In the genomic region with DNA sequence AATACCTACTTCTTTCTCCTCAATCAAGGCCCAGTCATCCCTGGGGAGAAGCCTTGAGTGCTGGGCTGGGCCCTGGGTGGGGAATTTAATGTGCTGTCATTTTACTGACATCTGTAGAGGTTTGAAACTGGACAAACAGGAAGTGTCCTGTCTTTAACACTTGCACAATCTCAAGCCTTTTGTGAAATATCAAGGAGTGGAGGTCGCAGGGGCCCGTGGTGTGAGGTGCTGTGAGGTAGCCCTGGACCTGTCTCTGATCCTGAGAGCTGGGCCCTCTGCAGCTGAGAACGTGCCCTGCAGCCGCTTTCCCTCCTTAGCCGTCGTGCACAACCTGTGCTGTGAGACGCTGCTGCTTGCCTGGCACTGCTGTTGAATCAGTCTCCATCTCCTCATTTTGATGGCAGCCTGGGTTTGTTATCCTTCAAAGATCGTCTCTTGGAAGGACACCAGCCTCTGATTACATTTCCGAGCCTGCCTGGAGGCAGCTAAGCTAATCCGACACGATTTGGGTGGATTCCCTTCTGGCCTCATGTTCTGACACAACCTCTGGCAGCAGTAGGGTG, we compare ENCODE assay signal across 1 cellular context.
A peak's percentile ranks its signal among the peaks of the same experiment; 100 is the strongest.
TF ChIP-seq lines count a peak whose summit lies in the region.

No MANE protein-coding gene starts in this region.

TF ChIP-seq in H1, 55 proteins besides CTCF, POLR2A, EP300 and RAD21:
- TF ChIP-seq RBBP5 (IDR thresholded peaks at IDR 0.05; ENCODE audit: borderline replicate concordance, low read depth, low read length) (no peak), JUN (IDR thresholded peaks at IDR 0.05; ENCODE audit: low read depth, low read length) (no peak)
- TF ChIP-seq, protein P1, sequence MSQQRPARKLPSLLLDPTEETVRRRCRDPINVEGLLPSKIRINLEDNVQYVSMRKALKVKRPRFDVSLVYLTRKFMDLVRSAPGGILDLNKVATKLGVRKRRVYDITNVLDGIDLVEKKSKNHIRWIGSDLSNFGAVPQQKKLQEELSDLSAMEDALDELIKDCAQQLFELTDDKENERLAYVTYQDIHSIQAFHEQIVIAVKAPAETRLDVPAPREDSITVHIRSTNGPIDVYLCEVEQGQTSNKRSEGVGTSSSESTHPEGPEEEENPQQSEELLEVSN (IDR thresholded peaks at IDR 0.05) = peak; percentile 53; the same call in 1 of the 2 replicates
TF ChIP-seq in H1: peak in this region for 1.
